In the genomic region with DNA sequence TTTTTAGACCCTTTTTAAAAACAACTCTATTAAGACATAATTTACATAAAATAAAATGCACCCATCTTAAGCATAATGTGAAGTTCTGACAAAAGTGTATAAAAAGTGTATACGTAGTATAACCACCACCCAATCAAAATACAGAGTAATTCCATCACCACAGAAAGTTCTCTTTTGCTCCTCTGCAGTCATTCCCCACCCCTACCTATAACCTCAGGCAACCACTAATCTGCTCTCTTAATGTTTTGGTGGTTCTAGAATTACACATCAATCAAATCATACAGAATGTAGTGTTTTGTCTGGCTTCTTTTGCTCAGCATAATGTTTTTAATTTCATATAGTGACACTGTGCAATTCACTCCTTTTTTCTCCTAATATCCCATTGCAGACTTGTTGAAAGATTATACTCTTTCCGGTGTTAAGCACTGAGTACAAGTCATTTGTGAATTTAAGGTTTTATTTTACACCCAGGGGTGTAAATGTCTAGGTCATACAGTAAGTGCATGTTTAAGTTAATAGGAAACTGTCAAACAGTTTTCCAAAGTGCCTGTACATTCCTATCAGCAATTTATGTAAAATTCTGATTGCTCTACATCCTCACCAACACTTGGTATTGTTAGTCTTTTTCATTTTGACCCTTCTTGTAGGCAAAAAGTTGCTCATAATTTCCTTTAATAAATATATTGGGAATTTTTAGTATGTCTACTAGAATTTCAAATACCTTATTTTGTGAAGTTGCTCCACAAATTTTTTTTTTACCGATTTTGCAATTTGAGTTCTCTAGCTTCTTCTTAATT, we compare ENCODE assay signal across 32 cellular contexts.
"Had no signal": no experiment of that assay in that cellular context is flagged by ENCODE, and none has a peak within 500 bp of the region (broad histone marks: within the 10 kb centered on the region; RNA-seq: fewer than 3 reads in every experiment).

No MANE protein-coding gene starts in this region.

- ATAC-seq: activated naive CD8-positive, alpha-beta T cell treated with anti-CD3 and anti-CD28 coated beads, Interleukin-2, amount 50 U/mL, for 24 hours; body of pancreas; effector memory CD8-positive, alpha-beta T cell; gastroesophageal sphincter; heart right ventricle; T-helper 17 cell had no signal

- H3K27me3 Mint-ChIP-seq: activated B cell treated with CpG ODN at 0.5 μM for 24 hours; activated CD4-positive, alpha-beta T cell treated with anti-CD3 and anti-CD28 coated beads, Interleukin-2, amount 10 ng/mL, durations not matched to agents 7 days and 5 days; activated naive CD8-positive, alpha-beta T cell treated with anti-CD3 and anti-CD28 coated beads for 36 hours; activated naive CD8-positive, alpha-beta T cell treated with anti-CD3 and anti-CD28 coated beads, Interleukin-2, amount 50 U/mL, for 24 hours; effector memory CD8-positive, alpha-beta T cell; T-helper 17 cell had no signal

- H3K27ac Mint-ChIP-seq: activated B cell treated with CpG ODN at 0.5 μM for 24 hours; activated CD4-positive, alpha-beta memory T cell treated with anti-CD3 and anti-CD28 coated beads, Interleukin-2, amount 10 ng/mL, durations not matched to agents 7 days and 5 days; activated CD4-positive, alpha-beta T cell treated with anti-CD3 and anti-CD28 coated beads, Interleukin-2, amount 10 ng/mL, durations not matched to agents 7 days and 5 days; activated naive CD8-positive, alpha-beta T cell treated with anti-CD3 and anti-CD28 coated beads for 36 hours; activated naive CD8-positive, alpha-beta T cell treated with anti-CD3 and anti-CD28 coated beads, Interleukin-2, amount 50 U/mL, for 24 hours; activated T-helper 1 cell treated with anti-CD3 and anti-CD28 coated beads, Interleukin-12 subunit alpha, Interleukin-12 subunit beta, Interleukin-2, Interleukin-4 antibody, amounts not matched to agents 30 ng/mL and 10 ng/mL and 1 ng/mL, durations not matched to agents 14 hours and 24 hours and 36 hours; T-helper 17 cell; T-helper 2 cell treated with Interferon-gamma antibody and Interleukin-4, amounts not matched to agents 5 μg/mL and 100 μg/mL, for 36 hours had no signal

- H3K4me3 Mint-ChIP-seq: activated B cell treated with CpG ODN at 0.5 μM for 24 hours; activated CD4-positive, alpha-beta memory T cell treated with anti-CD3 and anti-CD28 coated beads, Interleukin-2, amount 10 ng/mL, durations not matched to agents 7 days and 5 days; activated CD4-positive, alpha-beta T cell treated with anti-CD3 and anti-CD28 coated beads, Interleukin-2, amount 10 ng/mL, durations not matched to agents 7 days and 5 days; activated naive CD8-positive, alpha-beta T cell treated with anti-CD3 and anti-CD28 coated beads for 36 hours; activated naive CD8-positive, alpha-beta T cell treated with anti-CD3 and anti-CD28 coated beads, Interleukin-2, amount 50 U/mL, for 24 hours; activated T-cell treated with anti-CD3 and anti-CD28 coated beads, Interleukin-2, amount 50 U/mL, for 4 hours; activated T-helper 1 cell treated with anti-CD3 and anti-CD28 coated beads, Interleukin-12 subunit alpha, Interleukin-12 subunit beta, Interleukin-2, Interleukin-4 antibody, amounts not matched to agents 30 ng/mL and 10 ng/mL and 1 ng/mL, durations not matched to agents 14 hours and 24 hours and 36 hours; effector memory CD8-positive, alpha-beta T cell; T-helper 17 cell; T-helper 2 cell treated with Interferon-gamma antibody and Interleukin-4, amounts not matched to agents 5 μg/mL and 100 μg/mL, for 36 hours had no signal

- DNase-seq: activated B cell treated with CpG ODN at 0.5 μM for 24 hours; activated CD4-positive, alpha-beta memory T cell treated with anti-CD3 and anti-CD28 coated beads, Interleukin-2, amount 10 ng/mL, durations not matched to agents 7 days and 5 days; activated CD4-positive, alpha-beta T cell treated with anti-CD3 and anti-CD28 coated beads for 4 hours; activated CD4-positive, alpha-beta T cell treated with anti-CD3 and anti-CD28 coated beads, Interleukin-2, amount 10 ng/mL, durations not matched to agents 7 days and 5 days; activated CD4-positive, alpha-beta T cell treated with anti-CD3 and anti-CD28 coated beads, Interleukin-2, amount 50 U/mL, for 4 hours; activated CD8-positive, alpha-beta memory T cell treated with anti-CD3 and anti-CD28 coated beads, Interleukin-2, amount 50 U/mL, for 48 hours; activated gamma-delta T cell; activated naive CD4-positive, alpha-beta T cell treated with anti-CD3 and anti-CD28 coated beads, Interleukin-2, amount 50 U/mL, for 16 hours; activated naive CD4-positive, alpha-beta T cell treated with Interleukin-2 at 50 U/mL for 16 hours; activated naive CD8-positive, alpha-beta T cell treated with anti-CD3 and anti-CD28 coated beads for 36 hours; activated naive CD8-positive, alpha-beta T cell treated with anti-CD3 and anti-CD28 coated beads, Interleukin-2, amount 50 U/mL, for 24 hours; activated T-cell treated with anti-CD3 and anti-CD28 coated beads for 4 hours; activated T-cell treated with anti-CD3 and anti-CD28 coated beads, Interleukin-2, amount 50 U/mL, for 4 hours; adrenal gland; amygdala; aorta; body of pancreas; caudate nucleus; cortex of kidney; dermis blood vessel endothelial cell; effector CD4-positive, alpha-beta T cell; effector memory CD8-positive, alpha-beta T cell; esophagus squamous epithelium; foreskin melanocyte; heart right ventricle; T-helper 1 cell; T-helper 17 cell; T1000; WERI-Rb-1 had no signal
